8 cellular contexts compared by ENCODE assay signal in the genomic region with DNA sequence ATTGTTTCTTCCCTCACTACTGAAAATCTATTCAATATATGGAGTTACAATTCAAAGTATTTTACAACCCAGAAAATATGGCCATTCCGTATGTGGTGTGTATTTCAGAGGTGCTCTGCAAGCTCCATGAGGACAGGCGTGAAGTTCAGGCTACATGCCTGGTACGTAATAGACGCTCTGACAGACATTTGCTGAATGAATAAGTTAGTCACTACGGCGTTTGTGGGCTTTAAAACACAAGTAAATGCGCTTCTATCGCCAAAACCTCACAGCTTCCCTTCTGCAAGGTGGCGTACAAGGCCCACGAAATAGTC. TPM values are rescaled to one million over a fixed set of nuclear protein-coding genes. Genes with fewer than 3 reads are reported as not detected.
A peak's percentile ranks its signal among the peaks of the same experiment; 100 is the strongest.
DNase-seq lines count a peak whose midpoint lies in the region; ATAC-seq and TF ChIP-seq lines count a peak whose summit lies in the region.

No MANE protein-coding gene starts in this region.

- H3K36me3 Mint-ChIP-seq in stimulated activated naive CD8-positive, alpha-beta T cell treated with anti-CD3 and anti-CD28 coated beads, Interleukin-15, Interleukin-2, amounts not matched to agents 100 ng/mL and 50 ng/mL, for 24 hours (ENCODE audit: low read depth), result peaks cover 14% of the 10 kb centered on the region

- H3K36me3 ChIP-seq in mucosa of stomach (ENCODE audit: control insufficient read depth, insufficient read depth, low read length), result peaks cover 6% of the 10 kb centered on the region

- no peaks in the 10 kb centered on the region for H3K4me1 ChIP-seq in mucosa of stomach (ENCODE audit: control insufficient read depth, insufficient read depth, low read length)

- no peaks in the 10 kb centered on the region for H3K27me3 ChIP-seq in mucosa of stomach (ENCODE audit: control insufficient read depth, insufficient read depth, low read length)

- peak overlapping the region; percentile 95 for H3K4me3 Mint-ChIP-seq in stimulated activated naive CD8-positive, alpha-beta T cell treated with anti-CD3 and anti-CD28 coated beads, Interleukin-15, Interleukin-2, amounts not matched to agents 100 ng/mL and 50 ng/mL, for 24 hours

- TF ChIP-seq CTCF in cardiac fibroblast (IDR thresholded peaks at IDR 0.05; ENCODE audit: low read depth, low read length), result no peak

- H3K9me3 Mint-ChIP-seq in stimulated activated naive CD8-positive, alpha-beta T cell treated with anti-CD3 and anti-CD28 coated beads, Interleukin-15, Interleukin-2, amounts not matched to agents 100 ng/mL and 50 ng/mL, for 24 hours, result no peaks in the 10 kb centered on the region

- peak overlapping the region; percentile 90 for H3K27ac Mint-ChIP-seq in stimulated activated naive CD8-positive, alpha-beta T cell treated with anti-CD3 and anti-CD28 coated beads, Interleukin-15, Interleukin-2, amounts not matched to agents 100 ng/mL and 50 ng/mL, for 24 hours

- no peaks in the 10 kb centered on the region for H3K27me3 Mint-ChIP-seq in stimulated activated naive CD8-positive, alpha-beta T cell treated with anti-CD3 and anti-CD28 coated beads, Interleukin-15, Interleukin-2, amounts not matched to agents 100 ng/mL and 50 ng/mL, for 24 hours

- no peak for ATAC-seq in stimulated activated naive CD8-positive, alpha-beta T cell treated with anti-CD3 and anti-CD28 coated beads, Interleukin-15, Interleukin-2, amounts not matched to agents 100 U/mL and 50 U/mL, for 24 hours
- ATAC-seq in HG02571 (IDR thresholded peaks at IDR 0.05; ENCODE audit: unreplicated experiment) (no peak), HG02840 (IDR thresholded peaks at IDR 0.05; ENCODE audit: low FRiP score, unreplicated experiment) (no peak)

- peaks cover 47% of the 10 kb centered on the region for H3K4me1 Mint-ChIP-seq in stimulated activated naive CD8-positive, alpha-beta T cell treated with anti-CD3 and anti-CD28 coated beads, Interleukin-15, Interleukin-2, amounts not matched to agents 100 ng/mL and 50 ng/mL, for 24 hours (ENCODE audit: low read depth)

- peak overlapping the region; percentile 89 for H3K9ac ChIP-seq in mucosa of stomach (ENCODE audit: low read length)

- DNase-seq in stimulated activated naive CD8-positive, alpha-beta T cell treated with anti-CD3 and anti-CD28 coated beads, Interleukin-15, Interleukin-2, amounts not matched to agents 100 U/mL and 50 U/mL, for 24 hours, result no peak
- no peak for DNase-seq in cardiac fibroblast (ENCODE audit: low read depth in 2 of 2)
- DNase-seq in G401 (ENCODE audit: low spot score), result no peak
- no peak for DNase-seq in SKM-1 treated with dmso at 0.1 percent for 144 hours (lab: John Stamatoyannopoulos, UW; ENCODE audit: unreplicated experiment)

- in situ Hi-C loops in G401 (cut with HindIII; ENCODE audit: low sequenced_read_pairs), result no loop called here

- H3K4me3 ChIP-seq in cardiac fibroblast (replicated peaks in 1 of 2; ENCODE audit: low read depth in 2 of 2, low read length in 2 of 2) (peak overlapping the region; percentile 80 to 82), mucosa of stomach (ENCODE audit: low read length) (no peak overlapping the region)

- H3K9me3 ChIP-seq in mucosa of stomach (ENCODE audit: control insufficient read depth, low read length), result no peaks in the 10 kb centered on the region

RNA-seq across cellular contexts. Expression of gene TIPARP, which starts 0.7 kb away (rescaled TPM):
- 26.5 and 33.1 TPM in 2 replicates for total RNA-seq in G401 (2014; rRNA removed; shearing (Covaris generic))
